Comparison of ENCODE assay signal across 25 cellular contexts in genomic region chr2:43080626-43081025, GRCh38.
DNase-seq lines count a peak whose midpoint lies in the region; ATAC-seq and TF ChIP-seq lines count a peak whose summit lies in the region.
"Had no signal": no experiment of that assay in that cellular context is flagged by ENCODE, and none has a peak within 500 bp of the region (broad histone marks: within the 10 kb centered on the region; RNA-seq: fewer than 3 reads in every experiment).

No MANE protein-coding gene starts in this region.

- ATAC-seq in RWPE2 (ENCODE audit: low read depth) (no peak), GM18511 (IDR thresholded peaks at IDR 0.05; ENCODE audit: unreplicated experiment) (no peak)
- ATAC-seq: activated CD8-positive, alpha-beta memory T cell treated with anti-CD3 and anti-CD28 coated beads, Interleukin-2, amount 10 ng/mL, durations not matched to agents 7 days and 5 days; esophagus mucosa; K562; naive thymus-derived CD4-positive, alpha-beta T cell; pancreas; sciatic nerve had no signal

- H3K4me3 ChIP-seq in RWPE2 (ENCODE audit: severe bottlenecking) (no peak overlapping the region), tibial nerve (no peak overlapping the region)
- H3K4me3 ChIP-seq: K562, pancreas had no signal

- H3K4me1 ChIP-seq in RWPE2 (ENCODE audit: insufficient read depth, poor library complexity, severe bottlenecking) = peaks cover 41% of the 10 kb centered on the region
- H3K4me1 ChIP-seq in tibial nerve = peaks cover 0 to 87% (median 56%) of the 10 kb centered on the region in 4 donors

- H3K36me3 ChIP-seq in RWPE2 (ENCODE audit: low read depth) (no peaks in the 10 kb centered on the region), tibial nerve (no peaks in the 10 kb centered on the region)
- H3K36me3 ChIP-seq: pancreas had no signal

- H3K27ac ChIP-seq in RWPE2 (ENCODE audit: poor library complexity, severe bottlenecking) = peak overlapping the region; percentile 99
- H3K27ac ChIP-seq in tibial nerve = peak overlapping the region in 3 of 4 donors; percentile 15 to 95 (median 41)
- H3K27ac ChIP-seq: pancreas had no signal

- TF ChIP-seq CTCF in RWPE2 (IDR thresholded peaks at IDR 0.05; ENCODE audit: poor library complexity, severe bottlenecking) = no peak
- TF ChIP-seq CTCF in tibial nerve (IDR thresholded peaks at IDR 0.05) = no peak

- H3K27me3 ChIP-seq in RWPE2 (ENCODE audit: insufficient read depth, poor library complexity, severe bottlenecking) (no peaks in the 10 kb centered on the region), tibial nerve (no peaks in the 10 kb centered on the region)
- H3K27me3 ChIP-seq: pancreas had no signal

- DNase-seq in activated effector memory CD4-positive, alpha-beta T cell treated with anti-CD3 and anti-CD28 coated beads, Interleukin-2, amount 50 U/mL, for 16 hours = peak; percentile 57
- no peak for DNase-seq in activated effector memory CD4-positive, alpha-beta T cell treated with Interleukin-2 at 50 U/mL for 16 hours
- no peak for DNase-seq in RWPE2 (ENCODE audit: low spot score)
- peak; percentile 84 for DNase-seq in mesenteric fat pad (ENCODE audit: low spot score)
- DNase-seq in tibial nerve (ENCODE audit: low spot score in 2 of 2) = no peak
- DNase-seq in DMS79 (lab: John Stamatoyannopoulos, UW) = no peak
- DNase-seq in epidermal melanocyte (ENCODE audit: insufficient read length, low spot score) = no peak
- DNase-seq: 8988T; activated CD4-positive, alpha-beta T cell treated with anti-CD3 and anti-CD28 coated beads for 4 hours; activated CD8-positive, alpha-beta memory T cell treated with anti-CD3 and anti-CD28 coated beads, Interleukin-2, amount 10 ng/mL, durations not matched to agents 7 days and 5 days; AML-193; DMS79 treated with DMSO at 0.1 percent for 48 hours; effector CD4-positive, alpha-beta T cell; islet precursor cell; NCI-H1694 treated with DMSO at 0.1 percent for 48 hours; NCI-H2227 treated with DMSO at 0.1 percent for 48 hours; NCI-H748 treated with DMSO at 0.1 percent for 48 hours; pancreas; SHP77; T-helper 1 cell had no signal

- TF ChIP-seq POLR2A in tibial nerve (IDR thresholded peaks at IDR 0.05) = no peak

- H3K9me3 ChIP-seq in RWPE2 (ENCODE audit: severe bottlenecking) = no peaks in the 10 kb centered on the region
- no peaks in the 10 kb centered on the region for H3K9me3 ChIP-seq in tibial nerve
- H3K9me3 ChIP-seq: pancreas had no signal

- WGBS in tibial nerve, 2 donors = 90 to 91% methylated on average over 9 of the region's 9 CpGs

- TF ChIP-seq EP300 in tibial nerve (IDR thresholded peaks at IDR 0.05) = no peak

Comparison
In these comparisons a context has a peak if more than half of its experiments do, and no peak if none do; other contexts are left out.
1. DNase-seq: peak in activated effector memory CD4-positive, alpha-beta T cell treated with anti-CD3 and anti-CD28 coated beads, Interleukin-2, amount 50 U/mL, for 16 hours (single experiment) and mesenteric fat pad (single experiment); none in activated effector memory CD4-positive, alpha-beta T cell treated with Interleukin-2 at 50 U/mL for 16 hours (single experiment), RWPE2 (single experiment), tibial nerve (0 of 2), DMS79 (single experiment) and epidermal melanocyte (single experiment).